Comparison of ENCODE assay signal across 11 cellular contexts in genomic region chr11:35526370-35526792, GRCh38. TPM values are rescaled to one million over a fixed set of nuclear protein-coding genes. Genes with fewer than 3 reads are reported as not detected.
DNase-seq lines count a peak whose midpoint lies in the region; ATAC-seq and TF ChIP-seq lines count a peak whose summit lies in the region.
"Had no signal": no experiment of that assay in that cellular context is flagged by ENCODE, and none has a peak within 500 bp of the region (broad histone marks: within the 10 kb centered on the region; RNA-seq: fewer than 3 reads in every experiment).

No MANE protein-coding gene starts in this region.

- no peak for TF ChIP-seq CTCF in activated CD8-positive, alpha-beta T cell treated with anti-CD3 and anti-CD28 coated beads for 36 hours (IDR thresholded peaks at IDR 0.05)
- no peak for TF ChIP-seq CTCF in fibroblast of the aortic adventitia (IDR thresholded peaks at IDR 0.05; ENCODE audit: insufficient read depth, low read length)

- H3K27me3 ChIP-seq in skeletal muscle satellite cell (ENCODE audit: control insufficient read depth, insufficient read depth, low read length), result peaks cover 6% of the 10 kb centered on the region

- no peak overlapping the region for H3K4me3 Mint-ChIP-seq in activated CD8-positive, alpha-beta T cell treated with anti-CD3 and anti-CD28 coated beads for 36 hours
- no peak overlapping the region for H3K4me3 Mint-ChIP-seq in activated CD8-positive, alpha-beta T cell treated with anti-CD3 and anti-CD28 coated beads, Interleukin-2, amount 10 ng/mL, durations not matched to agents 7 days and 5 days

- H3K36me3 Mint-ChIP-seq in activated CD8-positive, alpha-beta T cell treated with anti-CD3 and anti-CD28 coated beads for 36 hours (ENCODE audit: low read depth), result no peaks in the 10 kb centered on the region
- no peaks in the 10 kb centered on the region for H3K36me3 Mint-ChIP-seq in activated CD8-positive, alpha-beta T cell treated with anti-CD3 and anti-CD28 coated beads, Interleukin-2, amount 10 ng/mL, durations not matched to agents 7 days and 5 days (ENCODE audit: low read depth)

- CTCF ChIA-PET in activated CD8-positive, alpha-beta T cell treated with anti-CD3 and anti-CD28 coated beads for 36 hours (lab: Charles Lee), result interaction anchor here (1.9 kb wide), 1 partner anchor 295 kb away, joined by 4 read pairs; no protein-coding TSS in a partner anchor
- CTCF ChIA-PET in activated CD8-positive, alpha-beta T cell treated with anti-CD3 and anti-CD28 coated beads, Interleukin-2, amount 10 ng/mL, durations not matched to agents 7 days and 5 days (lab: Charles Lee), result no interaction called here

- H3K36me3 ChIP-seq in skeletal muscle satellite cell (ENCODE audit: insufficient read depth, low read length), result no peaks in the 10 kb centered on the region

- H3K4me2 ChIP-seq in skeletal muscle satellite cell (ENCODE audit: low read length), result peak overlapping the region; percentile 77

- no peaks in the 10 kb centered on the region for H3K9me3 Mint-ChIP-seq in activated CD8-positive, alpha-beta T cell treated with anti-CD3 and anti-CD28 coated beads for 36 hours
- H3K9me3 Mint-ChIP-seq in activated CD8-positive, alpha-beta T cell treated with anti-CD3 and anti-CD28 coated beads, Interleukin-2, amount 10 ng/mL, durations not matched to agents 7 days and 5 days (ENCODE audit: insufficient read depth), result no peaks in the 10 kb centered on the region

- no peaks in the 10 kb centered on the region for H3K4me1 Mint-ChIP-seq in activated CD8-positive, alpha-beta T cell treated with anti-CD3 and anti-CD28 coated beads for 36 hours (ENCODE audit: low read depth)
- no peaks in the 10 kb centered on the region for H3K4me1 Mint-ChIP-seq in activated CD8-positive, alpha-beta T cell treated with anti-CD3 and anti-CD28 coated beads, Interleukin-2, amount 10 ng/mL, durations not matched to agents 7 days and 5 days (ENCODE audit: low read depth)

- H3K4me1 ChIP-seq in skeletal muscle satellite cell (ENCODE audit: control insufficient read depth, insufficient read depth, low read length), result peaks cover 48% of the 10 kb centered on the region

- DNase-seq in activated CD8-positive, alpha-beta T cell treated with anti-CD3 and anti-CD28 coated beads for 36 hours, result peak; percentile 8
- no peak for DNase-seq in activated CD8-positive, alpha-beta T cell treated with anti-CD3 and anti-CD28 coated beads, Interleukin-2, amount 10 ng/mL, durations not matched to agents 7 days and 5 days
- DNase-seq in OCI-M1 (lab: John Stamatoyannopoulos, UW) (peak; percentile 17), fibroblast of the aortic adventitia (ENCODE audit: low read depth) (peak; percentile 60), NCI-H2196 (lab: John Stamatoyannopoulos, UW; ENCODE audit: unreplicated experiment) (no peak), DMS79 (lab: John Stamatoyannopoulos, UW) (no peak)
- DNase-seq: ACHN, DND-41, KG1 had no signal

- H3K9me3 ChIP-seq in skeletal muscle satellite cell (replicated peaks; ENCODE audit: low read length), result no peaks in the 10 kb centered on the region

- H3K9ac ChIP-seq in skeletal muscle satellite cell (ENCODE audit: low read depth, low read length), result no peak overlapping the region

- peaks cover 51% of the 10 kb centered on the region for H3K27me3 Mint-ChIP-seq in activated CD8-positive, alpha-beta T cell treated with anti-CD3 and anti-CD28 coated beads for 36 hours
- H3K27me3 Mint-ChIP-seq in activated CD8-positive, alpha-beta T cell treated with anti-CD3 and anti-CD28 coated beads, Interleukin-2, amount 10 ng/mL, durations not matched to agents 7 days and 5 days (ENCODE audit: low read depth), result peaks cover 49% of the 10 kb centered on the region

- intact Hi-C loops in activated CD8-positive, alpha-beta T cell treated with anti-CD3 and anti-CD28 coated beads for 36 hours (cut with micrococcal nuclease), result no loop called here

- H3K4me3 ChIP-seq in fibroblast of the aortic adventitia (ENCODE audit: low read depth, low read length) (peak overlapping the region; percentile 86), skeletal muscle satellite cell (ENCODE audit: low read length) (no peak overlapping the region)

- peak; percentile 48 for ATAC-seq in activated CD8-positive, alpha-beta T cell treated with anti-CD3 and anti-CD28 coated beads for 36 hours
- no peak for ATAC-seq in activated CD8-positive, alpha-beta T cell treated with anti-CD3 and anti-CD28 coated beads, Interleukin-2, amount 10 ng/mL, durations not matched to agents 7 days and 5 days
- no peak for ATAC-seq in HG03280 (IDR thresholded peaks at IDR 0.05; ENCODE audit: unreplicated experiment)

- POLR2A ChIA-PET in activated CD8-positive, alpha-beta T cell treated with anti-CD3 and anti-CD28 coated beads for 36 hours (lab: Charles Lee), result interaction anchor here (0.6 kb wide), 1 partner anchor 770 kb away, joined by 3 read pairs; no protein-coding TSS in a partner anchor
- POLR2A ChIA-PET in activated CD8-positive, alpha-beta T cell treated with anti-CD3 and anti-CD28 coated beads, Interleukin-2, amount 10 ng/mL, durations not matched to agents 7 days and 5 days (lab: Charles Lee), result no interaction called here

- no peak overlapping the region for H3K27ac Mint-ChIP-seq in activated CD8-positive, alpha-beta T cell treated with anti-CD3 and anti-CD28 coated beads for 36 hours
- no peak overlapping the region for H3K27ac Mint-ChIP-seq in activated CD8-positive, alpha-beta T cell treated with anti-CD3 and anti-CD28 coated beads, Interleukin-2, amount 10 ng/mL, durations not matched to agents 7 days and 5 days

RNA-seq across cellular contexts. Expression of gene PAMR1, which starts 1.0 kb away (rescaled TPM):
- total RNA-seq in activated CD8-positive, alpha-beta T cell treated with anti-CD3 and anti-CD28 coated beads for 36 hours, result not detected
- not detected for total RNA-seq in activated CD8-positive, alpha-beta T cell treated with anti-CD3 and anti-CD28 coated beads, Interleukin-2, amount 10 ng/mL, durations not matched to agents 7 days and 5 days
- total RNA-seq in fibroblast of the aortic adventitia (ENCODE audit: low replicate concordance), result 134 and 278 TPM in 2 replicates
- 150 and 163 TPM in 2 replicates for total RNA-seq in skeletal muscle satellite cell (2012; rRNA removed)

Comparison
In these comparisons a context has a peak if more than half of its experiments do, and no peak if none do; other contexts are left out.
1. DNase-seq: peak in activated CD8-positive, alpha-beta T cell treated with anti-CD3 and anti-CD28 coated beads for 36 hours (single experiment), OCI-M1 (single experiment) and fibroblast of the aortic adventitia (single experiment); none in activated CD8-positive, alpha-beta T cell treated with anti-CD3 and anti-CD28 coated beads, Interleukin-2, amount 10 ng/mL, durations not matched to agents 7 days and 5 days (single experiment), NCI-H2196 (single experiment) and DMS79 (single experiment).
2. RNA of gene PAMR1, which starts 1.0 kb away (total RNA-seq): 134 to 278 TPM in fibroblast of the aortic adventitia; not detected in activated CD8-positive, alpha-beta T cell treated with anti-CD3 and anti-CD28 coated beads for 36 hours and not detected in activated CD8-positive, alpha-beta T cell treated with anti-CD3 and anti-CD28 coated beads, Interleukin-2, amount 10 ng/mL, durations not matched to agents 7 days and 5 days; every median in the first group is over 100 times any median in the second.